ENCODE assay signal across 8 cellular contexts in the genomic region with DNA sequence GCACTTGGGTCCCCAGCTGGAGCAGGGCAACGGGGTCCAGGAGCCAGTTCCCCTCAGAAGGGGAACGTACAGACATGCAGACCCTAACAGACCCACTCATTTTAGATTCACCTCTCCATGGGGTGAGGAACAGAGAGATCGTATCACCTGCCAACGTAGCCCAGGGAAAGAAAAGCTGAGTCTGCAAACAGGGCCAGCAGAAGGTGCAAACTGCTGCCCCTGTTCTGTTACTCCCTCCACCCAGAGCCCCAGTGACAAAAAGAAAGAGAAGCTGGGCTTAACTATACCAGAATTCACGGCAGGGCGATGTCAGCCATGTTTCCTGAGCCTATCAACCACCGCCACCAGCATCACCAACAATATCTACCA. TPM values are rescaled to one million over a fixed set of nuclear protein-coding genes. Genes with fewer than 3 reads are reported as not detected.
DNase-seq lines count a peak whose midpoint lies in the region; ATAC-seq and TF ChIP-seq lines count a peak whose summit lies in the region.

No MANE protein-coding gene starts in this region.

- no peaks in the 10 kb centered on the region for H3K9me3 Mint-ChIP-seq in neural crest cell

- H3K36me3 ChIP-seq in NT2/D1 (ENCODE audit: insufficient read depth, insufficient read length, low read length), result no peaks in the 10 kb centered on the region
- no peaks in the 10 kb centered on the region for H3K36me3 ChIP-seq in effector memory CD4-positive, alpha-beta T cell (ENCODE audit: control insufficient read depth, insufficient read depth, low read length)

- H3K4me3 Mint-ChIP-seq in neural crest cell, result peak overlapping the region; percentile 93

- peaks cover 6% of the 10 kb centered on the region for H3K4me1 ChIP-seq in NT2/D1 (ENCODE audit: insufficient read depth, insufficient read length)
- peaks cover 15% of the 10 kb centered on the region for H3K4me1 ChIP-seq in effector memory CD4-positive, alpha-beta T cell (ENCODE audit: control insufficient read depth, insufficient read depth, low read length, poor library complexity, severe bottlenecking)

- ATAC-seq in GM19467 (IDR thresholded peaks at IDR 0.05; ENCODE audit: unreplicated experiment), result no peak

- no peak overlapping the region for H3K27ac Mint-ChIP-seq in neural crest cell (ENCODE audit: unreplicated experiment)

- TF ChIP-seq CTCF in AG10803 (conservative IDR thresholded peaks at IDR 0.05; ENCODE audit: low read length), result no peak
- no peak for TF ChIP-seq CTCF in neural crest cell (conservative IDR thresholded peaks at IDR 0.05)

- peak overlapping the region; percentile 61 for H3K27ac ChIP-seq in effector memory CD4-positive, alpha-beta T cell (ENCODE audit: insufficient read depth, low read length, poor library complexity, severe bottlenecking)

- H3K4me3 ChIP-seq in AG10803 (ENCODE audit: low read length) (peak overlapping the region; percentile 74), NT2/D1 (ENCODE audit: insufficient read length, low read depth) (peak overlapping the region; percentile 58)
- no peak overlapping the region for H3K4me3 ChIP-seq in effector memory CD4-positive, alpha-beta T cell (ENCODE audit: insufficient read depth, low read depth, low read length, poor library complexity, severe bottlenecking)

- peaks cover 12% of the 10 kb centered on the region for H3K27me3 ChIP-seq in NT2/D1 (ENCODE audit: insufficient read depth, insufficient read length)
- no peaks in the 10 kb centered on the region for H3K27me3 ChIP-seq in effector memory CD4-positive, alpha-beta T cell (replicated peaks; ENCODE audit: control insufficient read depth, insufficient read depth, low read length, poor library complexity, severe bottlenecking)

- H3K36me3 Mint-ChIP-seq in neural crest cell (ENCODE audit: low read depth), result no peaks in the 10 kb centered on the region

- peak overlapping the region; percentile 88 for H3K9ac ChIP-seq in NT2/D1 (ENCODE audit: insufficient read length, low read depth)

- no peaks in the 10 kb centered on the region for H3K9me3 ChIP-seq in NT2/D1 (ENCODE audit: insufficient read depth, low read length)
- no peaks in the 10 kb centered on the region for H3K9me3 ChIP-seq in effector memory CD4-positive, alpha-beta T cell (ENCODE audit: control insufficient read depth, low read length)

- DNase-seq in AG10803 (ENCODE audit: low read depth) (no peak), NT2/D1 (ENCODE audit: low read depth, low spot score) (no peak), neural crest cell (ENCODE audit: low read depth, low spot score) (no peak), NCI-H2171 treated with DMSO at 0.1 percent for 48 hours (lab: John Stamatoyannopoulos, UW) (no peak)
- DNase-seq in effector memory CD4-positive, alpha-beta T cell, result no peak
- no peak for DNase-seq in activated CD4-positive, CD25-positive, alpha-beta regulatory T cell treated with anti-CD3 and anti-CD28 coated beads, Interleukin-2, amount 50 U/mL, for 72 hours
- no peak for DNase-seq in activated CD4-positive, alpha-beta T cell treated with anti-CD3 and anti-CD28 coated beads for 48 hours

- peaks cover 18% of the 10 kb centered on the region for H3K27me3 Mint-ChIP-seq in neural crest cell (ENCODE audit: low read depth)

- H3K4me1 Mint-ChIP-seq in neural crest cell, result peaks cover 35% of the 10 kb centered on the region

RNA-seq across cellular contexts. Expression of a gene that starts 0.8 kb away (rescaled TPM):
- total RNA-seq in neural crest cell, result 19.4 and 19.6 TPM in 2 replicates

RNA-seq across cellular contexts. Expression of a gene that starts 15.2 kb away (rescaled TPM):
- total RNA-seq in neural crest cell, result 0.36 and 0.40 TPM in 2 replicates
